ENCODE assay signal across 9 cellular contexts in the genomic region with DNA sequence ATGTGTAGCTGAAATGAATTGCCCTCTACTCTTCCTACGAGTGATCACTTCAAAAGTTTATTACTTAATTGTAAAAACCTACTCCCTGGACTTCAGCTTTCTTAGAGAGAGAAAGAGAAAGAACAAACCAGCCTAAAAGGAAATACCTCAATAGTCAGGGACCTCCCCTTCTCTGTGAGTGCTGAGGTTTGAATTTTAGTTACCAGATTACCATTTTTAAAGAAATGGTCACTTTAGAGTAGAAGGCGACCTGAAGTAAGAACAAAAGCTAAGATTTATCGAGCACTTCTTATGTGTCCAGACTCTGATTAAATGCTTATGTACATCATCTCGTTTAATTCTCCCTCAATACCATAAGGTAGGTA. TPM values are rescaled to one million over a fixed set of nuclear protein-coding genes. Genes with fewer than 3 reads are reported as not detected.
DNase-seq lines count a peak whose midpoint lies in the region; FAIRE-seq and TF ChIP-seq lines count a peak whose summit lies in the region.
"Had no signal": no experiment of that assay in that cellular context is flagged by ENCODE, and none has a peak within 500 bp of the region (broad histone marks: within the 10 kb centered on the region; RNA-seq: fewer than 3 reads in every experiment).

No MANE protein-coding gene starts in this region.

- DNase-seq in HFFc6, result no peak
- DNase-seq in T-helper 2 cell treated with Interferon-gamma antibody and Interleukin-4, amounts not matched to agents 5 μg/mL and 100 μg/mL, for 36 hours (ENCODE audit: low spot score), result no peak
- DNase-seq in esophagus squamous epithelium (lab: John Stamatoyannopoulos, UW), result no peak
- DNase-seq in smooth muscle cell (lab: John Stamatoyannopoulos, UW; ENCODE audit: unreplicated experiment), result no peak
- DNase-seq in middle frontal gyrus (ENCODE audit: extremely low spot score, low spot score), result no peak
- DNase-seq in frontal cortex (ENCODE audit: low spot score in 2 of 2), result no peak
- no peak for DNase-seq in activated effector memory CD4-positive, alpha-beta T cell treated with Interleukin-2 at 50 U/mL for 16 hours
- no peak for DNase-seq in midbrain (lab: John Stamatoyannopoulos, UW)
- DNase-seq: PC-3 had no signal

- no peaks in the 10 kb centered on the region; the same call in 1 of the 2 replicates for H3K27me3 Mint-ChIP-seq in HFFc6 (ENCODE audit: insufficient read depth)
- H3K27me3 Mint-ChIP-seq in T-helper 2 cell treated with Interferon-gamma antibody and Interleukin-4, amounts not matched to agents 5 μg/mL and 100 μg/mL, for 36 hours (ENCODE audit: low read depth), result no peaks in the 10 kb centered on the region

- peak overlapping the region in 1 of 4 donors; percentile 10 for H3K4me3 ChIP-seq in esophagus squamous epithelium
- H3K4me3 ChIP-seq in smooth muscle cell, result no peak overlapping the region

- H3K36me3 ChIP-seq in esophagus squamous epithelium (no peaks in the 10 kb centered on the region), smooth muscle cell (ENCODE audit: low read depth) (no peaks in the 10 kb centered on the region)

- peak overlapping the region; percentile 77 for H3K4me2 ChIP-seq in smooth muscle cell

- peaks cover 3% of the 10 kb centered on the region; the same call in 1 of the 2 replicates for H3K36me3 Mint-ChIP-seq in HFFc6 (ENCODE audit: low read depth)
- H3K36me3 Mint-ChIP-seq in T-helper 2 cell treated with Interferon-gamma antibody and Interleukin-4, amounts not matched to agents 5 μg/mL and 100 μg/mL, for 36 hours (ENCODE audit: low read depth), result peaks cover 36% of the 10 kb centered on the region

- peak overlapping the region; percentile 5 for H3K9ac ChIP-seq in smooth muscle cell (ENCODE audit: low read depth)

- H3K9me3 Mint-ChIP-seq in HFFc6, result no peaks in the 10 kb centered on the region
- H3K9me3 Mint-ChIP-seq in T-helper 2 cell treated with Interferon-gamma antibody and Interleukin-4, amounts not matched to agents 5 μg/mL and 100 μg/mL, for 36 hours, result no peaks in the 10 kb centered on the region

- peaks cover 46 to 90% (median 65%) of the 10 kb centered on the region in 3 donors for H3K4me1 ChIP-seq in esophagus squamous epithelium
- H3K4me1 ChIP-seq in smooth muscle cell (ENCODE audit: low read depth), result peaks cover 27% of the 10 kb centered on the region

- intact Hi-C loops in esophagus squamous epithelium (cut with DNase I), result no loop called here

- H3K27me3 ChIP-seq in esophagus squamous epithelium (no peaks in the 10 kb centered on the region), smooth muscle cell (ENCODE audit: low read depth) (no peaks in the 10 kb centered on the region)

- H3K9me3 ChIP-seq in esophagus squamous epithelium, result no peaks in the 10 kb centered on the region
- H3K9me3 ChIP-seq in smooth muscle cell (replicated peaks; ENCODE audit: low read depth), result no peaks in the 10 kb centered on the region

- peaks cover 56% of the 10 kb centered on the region for H3K4me1 Mint-ChIP-seq in HFFc6 (ENCODE audit: low read depth)
- peaks cover 78% of the 10 kb centered on the region for H3K4me1 Mint-ChIP-seq in T-helper 2 cell treated with Interferon-gamma antibody and Interleukin-4, amounts not matched to agents 5 μg/mL and 100 μg/mL, for 36 hours (ENCODE audit: low read depth)

- no peak for TF ChIP-seq POLR2A in esophagus squamous epithelium (IDR thresholded peaks at IDR 0.05)

- peaks cover 18% of the 10 kb centered on the region for H3F3A ChIP-seq in smooth muscle cell (ENCODE audit: low read depth)

- H4K20me1 ChIP-seq in smooth muscle cell (ENCODE audit: low read depth), result peaks cover 78% of the 10 kb centered on the region

- peak overlapping the region; percentile 23 for H3K4me3 Mint-ChIP-seq in HFFc6
- H3K4me3 Mint-ChIP-seq in T-helper 2 cell treated with Interferon-gamma antibody and Interleukin-4, amounts not matched to agents 5 μg/mL and 100 μg/mL, for 36 hours, result peak overlapping the region; percentile 79

- peak overlapping the region; percentile 70 for H3K27ac Mint-ChIP-seq in HFFc6
- peak overlapping the region; percentile 94 for H3K27ac Mint-ChIP-seq in T-helper 2 cell treated with Interferon-gamma antibody and Interleukin-4, amounts not matched to agents 5 μg/mL and 100 μg/mL, for 36 hours

- H2AFZ ChIP-seq in smooth muscle cell (ENCODE audit: low read depth), result no peak overlapping the region

- peaks cover 40% of the 10 kb centered on the region for H3K79me2 ChIP-seq in smooth muscle cell (ENCODE audit: low read depth)

- no peak for TF ChIP-seq CTCF in HFFc6 (IDR thresholded peaks at IDR 0.05)
- TF ChIP-seq CTCF in esophagus squamous epithelium (IDR thresholded peaks at IDR 0.05), result no peak
- TF ChIP-seq CTCF in smooth muscle cell (IDR thresholded peaks at IDR 0.05; ENCODE audit: borderline replicate concordance, insufficient read depth, poor library complexity, severe bottlenecking), result no peak

- no peak for FAIRE-seq in frontal cortex (lab: Jason Lieb, UNC)

- WGBS in esophagus squamous epithelium, 2 donors, result 35 to 43% methylated on average over 4 of the region's 4 CpGs
- 73% methylated on average over 4 of the region's 4 CpGs for WGBS in smooth muscle cell (ENCODE audit: low lambda C conversion rate)

- peak overlapping the region; percentile 67 to 79 (median 74) for H3K27ac ChIP-seq in esophagus squamous epithelium
- peak overlapping the region; percentile 67 for H3K27ac ChIP-seq in smooth muscle cell (ENCODE audit: low read depth)

RNA-seq across cellular contexts. Expression of a gene that starts 11.3 kb away (rescaled TPM):
- 10 to 100 TPM; 38.6 to 46.6 (median 42.3) TPM for total RNA-seq in HFFc6 (2021; fragmentation: NEBNext Ultra II Directional; extraction: Animal tissue kit (Norgen Biotek cat#: 25700))
- total RNA-seq in esophagus squamous epithelium (10 to 100 TPM; 12.2 to 40.4 (median 19.0) TPM), smooth muscle cell (15.3 and 17.8 TPM in 2 replicates), frontal cortex (28.1 TPM)
- polyA plus RNA-seq in smooth muscle cell, result 16.4 and 21.8 TPM in 2 replicates
